1 cellular context compared by ENCODE assay signal in the genomic region with DNA sequence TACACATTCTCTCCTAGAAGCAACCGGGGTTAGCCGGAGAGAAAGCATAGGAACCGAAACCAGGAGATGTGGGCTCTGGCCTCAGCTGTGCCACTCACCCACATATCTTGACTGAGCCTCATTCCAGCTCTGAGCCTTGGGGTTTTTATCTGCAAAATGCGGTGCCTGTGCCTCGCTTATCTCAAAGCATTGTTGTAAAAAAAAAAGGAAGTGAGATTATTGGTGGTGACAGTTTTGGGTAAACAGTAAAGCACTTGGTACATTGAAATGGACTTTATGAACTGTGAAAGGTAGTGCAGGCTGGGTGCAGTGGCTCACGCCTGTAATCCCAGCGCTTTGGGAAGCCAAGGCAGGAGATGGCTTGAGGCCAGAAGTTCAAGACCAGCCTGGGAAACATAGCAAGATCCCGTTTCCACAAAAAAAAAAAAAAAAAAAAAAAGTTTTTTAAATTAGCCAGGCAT.
A peak's percentile ranks its signal among the peaks of the same experiment; 100 is the strongest.
TF ChIP-seq lines count a peak whose summit lies in the region.

No MANE protein-coding gene starts in this region.

TF ChIP-seq in K562, 482 proteins besides CTCF, POLR2A, EP300 and RAD21 (continued from another document and continues in another):
- no peak for TF ChIP-seq ELF2 (CRISPR knock-in tag; IDR thresholded peaks at IDR 0.05)
- TF ChIP-seq, protein P1, sequence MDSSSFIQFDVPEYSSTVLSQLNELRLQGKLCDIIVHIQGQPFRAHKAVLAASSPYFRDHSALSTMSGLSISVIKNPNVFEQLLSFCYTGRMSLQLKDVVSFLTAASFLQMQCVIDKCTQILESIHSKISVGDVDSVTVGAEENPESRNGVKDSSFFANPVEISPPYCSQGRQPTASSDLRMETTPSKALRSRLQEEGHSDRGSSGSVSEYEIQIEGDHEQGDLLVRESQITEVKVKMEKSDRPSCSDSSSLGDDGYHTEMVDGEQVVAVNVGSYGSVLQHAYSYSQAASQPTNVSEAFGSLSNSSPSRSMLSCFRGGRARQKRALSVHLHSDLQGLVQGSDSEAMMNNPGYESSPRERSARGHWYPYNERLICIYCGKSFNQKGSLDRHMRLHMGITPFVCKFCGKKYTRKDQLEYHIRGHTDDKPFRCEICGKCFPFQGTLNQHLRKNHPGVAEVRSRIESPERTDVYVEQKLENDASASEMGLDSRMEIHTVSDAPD (CRISPR knock-in tag; IDR thresholded peaks at IDR 0.05), result no peak
- peak; percentile 97 for TF ChIP-seq LCOR (CRISPR knock-in tag; IDR thresholded peaks at IDR 0.05)
- TF ChIP-seq MCM5 (IDR thresholded peaks at IDR 0.05; ENCODE audit: low read depth), result no peak
- TF ChIP-seq RBM15 (IDR thresholded peaks at IDR 0.05; ENCODE audit: insufficient read depth, low read length), result no peak
- no peak for TF ChIP-seq MED1 (CRISPR knock-in tag; IDR thresholded peaks at IDR 0.05; ENCODE audit: borderline replicate concordance)
- TF ChIP-seq SMARCA4 (IDR thresholded peaks at IDR 0.05), result peak; percentile 98
- TF ChIP-seq MIER1 (IDR thresholded peaks at IDR 0.05; ENCODE audit: low read depth), result no peak
- TF ChIP-seq, protein P2, sequence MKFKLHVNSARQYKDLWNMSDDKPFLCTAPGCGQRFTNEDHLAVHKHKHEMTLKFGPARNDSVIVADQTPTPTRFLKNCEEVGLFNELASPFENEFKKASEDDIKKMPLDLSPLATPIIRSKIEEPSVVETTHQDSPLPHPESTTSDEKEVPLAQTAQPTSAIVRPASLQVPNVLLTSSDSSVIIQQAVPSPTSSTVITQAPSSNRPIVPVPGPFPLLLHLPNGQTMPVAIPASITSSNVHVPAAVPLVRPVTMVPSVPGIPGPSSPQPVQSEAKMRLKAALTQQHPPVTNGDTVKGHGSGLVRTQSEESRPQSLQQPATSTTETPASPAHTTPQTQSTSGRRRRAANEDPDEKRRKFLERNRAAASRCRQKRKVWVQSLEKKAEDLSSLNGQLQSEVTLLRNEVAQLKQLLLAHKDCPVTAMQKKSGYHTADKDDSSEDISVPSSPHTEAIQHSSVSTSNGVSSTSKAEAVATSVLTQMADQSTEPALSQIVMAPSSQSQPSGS (CRISPR knock-in tag; IDR thresholded peaks at IDR 0.05), result no peak
- no peak for TF ChIP-seq USF1 (CRISPR knock-in tag; IDR thresholded peaks at IDR 0.05)
- TF ChIP-seq SREBF1 (IDR thresholded peaks at IDR 0.05; ENCODE audit: borderline replicate concordance, low read depth, low read length), result no peak
- TF ChIP-seq PATZ1 (CRISPR knock-in tag; IDR thresholded peaks at IDR 0.05; ENCODE audit: borderline replicate concordance), result no peak
- TF ChIP-seq MAFF (IDR thresholded peaks at IDR 0.05; ENCODE audit: low read length), result peak; percentile 3; the same call in 1 of the 2 replicates
- TF ChIP-seq NELFE (IDR thresholded peaks at IDR 0.05; ENCODE audit: insufficient read depth, insufficient read length), result no peak
- TF ChIP-seq MTF1 (CRISPR knock-in tag; IDR thresholded peaks at IDR 0.05; ENCODE audit: borderline replicate concordance), result no peak
- no peak for TF ChIP-seq MAFG (tag; conservative IDR thresholded peaks at IDR 0.05)
- peak; percentile 92 for TF ChIP-seq NBN (IDR thresholded peaks at IDR 0.05; ENCODE audit: low read depth)
- peak; percentile 87 for TF ChIP-seq ZNF24 (IDR thresholded peaks at IDR 0.05)
- TF ChIP-seq MYNN (IDR thresholded peaks at IDR 0.05), result peak; percentile 92
- no peak for TF ChIP-seq MYNN (CRISPR knock-in tag; IDR thresholded peaks at IDR 0.05)
- no peak for TF ChIP-seq HCFC1 (IDR thresholded peaks at IDR 0.05; ENCODE audit: low read depth, low read length)
- no peak; the same call in 1 of the 2 replicates for TF ChIP-seq ZKSCAN8 (CRISPR knock-in tag; IDR thresholded peaks at IDR 0.05)
- TF ChIP-seq RB1 (IDR thresholded peaks at IDR 0.05; ENCODE audit: low read depth), result no peak
- no peak for TF ChIP-seq GTF2F1 (IDR thresholded peaks at IDR 0.05; ENCODE audit: low read depth, low read length)
- no peak for TF ChIP-seq ATF1 (CRISPR knock-in tag; IDR thresholded peaks at IDR 0.05)
- TF ChIP-seq ATF1 (tag; IDR thresholded peaks at IDR 0.05), result peak; percentile 46
- TF ChIP-seq ZNF316 (IDR thresholded peaks at IDR 0.05), result no peak
- no peak for TF ChIP-seq NFXL1 (CRISPR knock-in tag; IDR thresholded peaks at IDR 0.05)
- TF ChIP-seq CREM (IDR thresholded peaks at IDR 0.05; ENCODE audit: low read depth), result peak; percentile 70
- TF ChIP-seq ZNF584 (CRISPR knock-in tag; IDR thresholded peaks at IDR 0.05; ENCODE audit: low read depth), result 0 out of 2 replicates have a peak, but pooled peaks have one; percentile 77
- TF ChIP-seq, protein P3, sequence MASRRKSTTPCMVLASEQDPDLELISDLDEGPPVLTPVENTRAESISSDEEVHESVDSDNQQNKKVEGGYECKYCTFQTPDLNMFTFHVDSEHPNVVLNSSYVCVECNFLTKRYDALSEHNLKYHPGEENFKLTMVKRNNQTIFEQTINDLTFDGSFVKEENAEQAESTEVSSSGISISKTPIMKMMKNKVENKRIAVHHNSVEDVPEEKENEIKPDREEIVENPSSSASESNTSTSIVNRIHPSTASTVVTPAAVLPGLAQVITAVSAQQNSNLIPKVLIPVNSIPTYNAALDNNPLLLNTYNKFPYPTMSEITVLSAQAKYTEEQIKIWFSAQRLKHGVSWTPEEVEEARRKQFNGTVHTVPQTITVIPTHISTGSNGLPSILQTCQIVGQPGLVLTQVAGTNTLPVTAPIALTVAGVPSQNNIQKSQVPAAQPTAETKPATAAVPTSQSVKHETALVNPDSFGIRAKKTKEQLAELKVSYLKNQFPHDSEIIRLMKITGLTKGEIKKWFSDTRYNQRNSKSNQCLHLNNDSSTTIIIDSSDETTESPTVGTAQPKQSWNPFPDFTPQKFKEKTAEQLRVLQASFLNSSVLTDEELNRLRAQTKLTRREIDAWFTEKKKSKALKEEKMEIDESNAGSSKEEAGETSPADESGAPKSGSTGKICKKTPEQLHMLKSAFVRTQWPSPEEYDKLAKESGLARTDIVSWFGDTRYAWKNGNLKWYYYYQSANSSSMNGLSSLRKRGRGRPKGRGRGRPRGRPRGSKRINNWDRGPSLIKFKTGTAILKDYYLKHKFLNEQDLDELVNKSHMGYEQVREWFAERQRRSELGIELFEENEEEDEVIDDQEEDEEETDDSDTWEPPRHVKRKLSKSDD (conservative IDR thresholded peaks at IDR 0.05; ENCODE audit: low read length), result no peak; the same call in 1 of the 2 replicates
- no peak for TF ChIP-seq ATF6 (CRISPR knock-in tag; IDR thresholded peaks at IDR 0.05)
- TF ChIP-seq MEF2D (tag; conservative IDR thresholded peaks at IDR 0.05; ENCODE audit: low read depth), result 0 out of 2 replicates have a peak, but pooled peaks have one; percentile 61
- TF ChIP-seq TEAD4 (IDR thresholded peaks at IDR 0.05; ENCODE audit: low read length), result peak; percentile 92
- TF ChIP-seq TEAD4 (CRISPR knock-in tag; IDR thresholded peaks at IDR 0.05; ENCODE audit: borderline replicate concordance), result no peak
- no peak for TF ChIP-seq NKRF (IDR thresholded peaks at IDR 0.05; ENCODE audit: borderline replicate concordance)
- TF ChIP-seq, protein P4, sequence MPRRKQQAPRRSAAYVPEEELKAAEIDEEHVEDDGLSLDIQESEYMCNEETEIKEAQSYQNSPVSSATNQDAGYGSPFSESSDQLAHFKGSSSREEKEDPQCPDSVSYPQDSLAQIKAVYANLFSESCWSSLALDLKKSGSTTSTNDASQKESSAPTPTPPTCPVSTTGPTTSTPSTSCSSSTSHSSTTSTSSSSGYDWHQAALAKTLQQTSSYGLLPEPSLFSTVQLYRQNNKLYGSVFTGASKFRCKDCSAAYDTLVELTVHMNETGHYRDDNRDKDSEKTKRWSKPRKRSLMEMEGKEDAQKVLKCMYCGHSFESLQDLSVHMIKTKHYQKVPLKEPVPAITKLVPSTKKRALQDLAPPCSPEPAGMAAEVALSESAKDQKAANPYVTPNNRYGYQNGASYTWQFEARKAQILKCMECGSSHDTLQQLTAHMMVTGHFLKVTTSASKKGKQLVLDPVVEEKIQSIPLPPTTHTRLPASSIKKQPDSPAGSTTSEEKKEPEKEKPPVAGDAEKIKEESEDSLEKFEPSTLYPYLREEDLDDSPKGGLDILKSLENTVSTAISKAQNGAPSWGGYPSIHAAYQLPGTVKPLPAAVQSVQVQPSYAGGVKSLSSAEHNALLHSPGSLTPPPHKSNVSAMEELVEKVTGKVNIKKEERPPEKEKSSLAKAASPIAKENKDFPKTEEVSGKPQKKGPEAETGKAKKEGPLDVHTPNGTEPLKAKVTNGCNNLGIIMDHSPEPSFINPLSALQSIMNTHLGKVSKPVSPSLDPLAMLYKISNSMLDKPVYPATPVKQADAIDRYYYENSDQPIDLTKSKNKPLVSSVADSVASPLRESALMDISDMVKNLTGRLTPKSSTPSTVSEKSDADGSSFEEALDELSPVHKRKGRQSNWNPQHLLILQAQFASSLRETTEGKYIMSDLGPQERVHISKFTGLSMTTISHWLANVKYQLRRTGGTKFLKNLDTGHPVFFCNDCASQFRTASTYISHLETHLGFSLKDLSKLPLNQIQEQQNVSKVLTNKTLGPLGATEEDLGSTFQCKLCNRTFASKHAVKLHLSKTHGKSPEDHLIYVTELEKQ (CRISPR knock-in tag; IDR thresholded peaks at IDR 0.05), result no peak
- no peak for TF ChIP-seq SIN3B (IDR thresholded peaks at IDR 0.05; ENCODE audit: low read depth)
- TF ChIP-seq, protein P5, sequence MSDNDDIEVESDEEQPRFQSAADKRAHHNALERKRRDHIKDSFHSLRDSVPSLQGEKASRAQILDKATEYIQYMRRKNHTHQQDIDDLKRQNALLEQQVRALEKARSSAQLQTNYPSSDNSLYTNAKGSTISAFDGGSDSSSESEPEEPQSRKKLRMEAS (CRISPR knock-in tag; IDR thresholded peaks at IDR 0.05), result no peak
- TF ChIP-seq, protein P6, sequence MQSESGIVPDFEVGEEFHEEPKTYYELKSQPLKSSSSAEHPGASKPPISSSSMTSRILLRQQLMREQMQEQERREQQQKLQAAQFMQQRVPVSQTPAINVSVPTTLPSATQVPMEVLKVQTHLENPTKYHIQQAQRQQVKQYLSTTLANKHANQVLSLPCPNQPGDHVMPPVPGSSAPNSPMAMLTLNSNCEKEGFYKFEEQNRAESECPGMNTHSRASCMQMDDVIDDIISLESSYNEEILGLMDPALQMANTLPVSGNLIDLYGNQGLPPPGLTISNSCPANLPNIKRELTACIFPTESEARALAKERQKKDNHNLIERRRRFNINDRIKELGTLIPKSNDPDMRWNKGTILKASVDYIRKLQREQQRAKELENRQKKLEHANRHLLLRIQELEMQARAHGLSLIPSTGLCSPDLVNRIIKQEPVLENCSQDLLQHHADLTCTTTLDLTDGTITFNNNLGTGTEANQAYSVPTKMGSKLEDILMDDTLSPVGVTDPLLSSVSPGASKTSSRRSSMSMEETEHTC (IDR thresholded peaks at IDR 0.05), result no peak
- TF ChIP-seq ZBTB7A (IDR thresholded peaks at IDR 0.05; ENCODE audit: borderline replicate concordance, control insufficient read depth, low read depth, low read length), result no peak
- no peak; the same call in 1 of the 2 replicates for TF ChIP-seq ZBED1 (IDR thresholded peaks at IDR 0.05)
- peak; percentile 60; the same call in 1 of the 2 replicates for TF ChIP-seq ZNF644 (tag; IDR thresholded peaks at IDR 0.05; ENCODE audit: low read depth)
- no peak for TF ChIP-seq ZNF668 (CRISPR knock-in tag; IDR thresholded peaks at IDR 0.05)
- peak; percentile 70 for TF ChIP-seq BHLHE40 (IDR thresholded peaks at IDR 0.05; ENCODE audit: low read length)
- TF ChIP-seq CXXC5 (CRISPR knock-in tag; IDR thresholded peaks at IDR 0.05), result peak; percentile 84
- peak; percentile 61; the same call in 1 of the 2 replicates for TF ChIP-seq MYC (IDR thresholded peaks at IDR 0.05; ENCODE audit: low read depth, low read length)
- TF ChIP-seq MYC (CRISPR knock-in tag; IDR thresholded peaks at IDR 0.05; ENCODE audit: borderline replicate concordance, low read depth), result no peak
- no peak for TF ChIP-seq NRF1 (conservative IDR thresholded peaks at IDR 0.05 in 1 of 2, IDR thresholded peaks at IDR 0.05 in 1 of 2)
